16 cellular contexts compared by ENCODE assay signal in genomic region chr2:182057002-182057401, GRCh38.
DNase-seq lines count a peak whose midpoint lies in the region.
"Had no signal": no experiment of that assay in that cellular context is flagged by ENCODE, and none has a peak within 500 bp of the region (broad histone marks: within the 10 kb centered on the region; RNA-seq: fewer than 3 reads in every experiment).

No MANE protein-coding gene starts in this region.

- in situ Hi-C loops in G401 (cut with HindIII; ENCODE audit: low sequenced_read_pairs): no loop called here

- DNase-seq in G401 (ENCODE audit: low spot score): peak; percentile 18
- peak; percentile 8 for DNase-seq in NCI-H1694 (lab: John Stamatoyannopoulos, UW)
- peak; percentile 47 for DNase-seq in NCI-H2171 treated with DMSO at 0.1 percent for 48 hours (lab: John Stamatoyannopoulos, UW)
- peak; percentile 7 for DNase-seq in cerebellum (ENCODE audit: low spot score)
- DNase-seq in nucleus accumbens (lab: John Stamatoyannopoulos, UW): no peak
- DNase-seq in KG1 (lab: John Stamatoyannopoulos, UW): no peak
- no peak for DNase-seq in iPS-NIHi7 (ENCODE audit: extremely low spot score)
- no peak for DNase-seq in foreskin melanocyte
- DNase-seq: CD8-positive, alpha-beta T cell; COR-L47; DMS153; DMS79 treated with DMSO at 0.1 percent for 48 hours; EL; GDM1; GOT3; H9 had no signal

Comparison
In these comparisons a context has a peak if more than half of its experiments do, and no peak if none do; other contexts are left out.
1. DNase-seq: peak in G401 (single experiment), NCI-H1694 (single experiment), NCI-H2171 treated with DMSO at 0.1 percent for 48 hours (single experiment) and cerebellum (single experiment); none in nucleus accumbens (0 of 56), KG1 (single experiment), iPS-NIHi7 (single experiment) and foreskin melanocyte (single experiment).